Comparison of ENCODE assay signal across 2 cellular contexts in genomic region chr5:98736753-98737152, GRCh38.
A peak's percentile ranks its signal among the peaks of the same experiment; 100 is the strongest.
TF ChIP-seq lines count a peak whose summit lies in the region.

No MANE protein-coding gene starts in this region.

TF ChIP-seq in A549, 52 proteins besides CTCF, POLR2A, EP300 and RAD21:
- TF ChIP-seq FOXS1 (CRISPR knock-in tag; IDR thresholded peaks at IDR 0.05) (no peak), CEBPB (IDR thresholded peaks at IDR 0.05) (no peak), HES2 (IDR thresholded peaks at IDR 0.05) (no peak), MAFK (IDR thresholded peaks at IDR 0.05; ENCODE audit: partially characterized antibody) (peak; percentile 66), ZFP36 (IDR thresholded peaks at IDR 0.05; ENCODE audit: borderline replicate concordance, partially characterized antibody) (no peak)

TF ChIP-seq in K562, 482 proteins besides CTCF, POLR2A, EP300 and RAD21:
- no peak for TF ChIP-seq MGA (IDR thresholded peaks at IDR 0.05)
- no peak for TF ChIP-seq MYBL2 (IDR thresholded peaks at IDR 0.05; ENCODE audit: low read depth)
- no peak for TF ChIP-seq MYBL2 (CRISPR knock-in tag; IDR thresholded peaks at IDR 0.05; ENCODE audit: borderline replicate concordance)
- TF ChIP-seq MAFF (IDR thresholded peaks at IDR 0.05; ENCODE audit: low read length): peak; percentile 38; the same call in 1 of the 2 replicates
- TF ChIP-seq CBFA2T3 (IDR thresholded peaks at IDR 0.05): no peak
- no peak for TF ChIP-seq ZNF133 (CRISPR knock-in tag; IDR thresholded peaks at IDR 0.05)
- TF ChIP-seq SIX5 (IDR thresholded peaks at IDR 0.05; ENCODE audit: borderline replicate concordance in 1 of 2, insufficient read depth in 1 of 2, low read depth in 1 of 2, low read length in 2 of 2): no peak
- TF ChIP-seq NR2C2 (CRISPR knock-in tag; IDR thresholded peaks at IDR 0.05): no peak
- TF ChIP-seq NR2C2 (tag; IDR thresholded peaks at IDR 0.05): no peak
- no peak for TF ChIP-seq ZNF324 (CRISPR knock-in tag; IDR thresholded peaks at IDR 0.05)
- TF ChIP-seq ZNF316 (IDR thresholded peaks at IDR 0.05): peak; percentile 60
- TF ChIP-seq RNF2 (IDR thresholded peaks at IDR 0.05): no peak
- TF ChIP-seq SRSF1 (IDR thresholded peaks at IDR 0.05; ENCODE audit: low read depth, low read length): no peak
- TF ChIP-seq BCOR (IDR thresholded peaks at IDR 0.05): no peak
- TF ChIP-seq MAFG (tag; conservative IDR thresholded peaks at IDR 0.05): 0 out of 2 replicates have a peak, but pooled peaks have one; percentile 16
- no peak for TF ChIP-seq HDAC6 (IDR thresholded peaks at IDR 0.05; ENCODE audit: low read depth, low read length)
